ENCODE assay signal across 19 cellular contexts in the genomic region with DNA sequence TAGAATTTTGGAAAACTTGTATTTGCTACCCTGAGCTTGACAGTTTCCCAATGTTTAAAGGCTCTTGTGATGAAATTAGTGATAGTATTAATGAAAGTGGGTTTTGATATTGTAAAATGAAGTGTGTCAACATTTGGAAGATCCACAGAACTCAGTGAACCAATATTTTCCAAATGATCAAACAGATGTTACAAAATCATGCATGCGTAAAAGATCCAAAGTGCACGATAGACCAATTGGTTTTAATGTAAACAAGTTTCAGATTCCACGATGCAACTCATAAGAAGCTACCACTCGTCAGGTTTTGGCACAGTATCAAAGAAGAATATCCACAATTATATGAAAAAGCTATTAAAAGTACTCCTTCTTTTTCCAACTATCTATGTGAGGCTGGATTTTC.
"Had no signal": no experiment of that assay in that cellular context is flagged by ENCODE, and none has a peak within 500 bp of the region (broad histone marks: within the 10 kb centered on the region; RNA-seq: fewer than 3 reads in every experiment).

No MANE protein-coding gene starts in this region.

- H3K9me3 Mint-ChIP-seq: activated CD4-positive, alpha-beta memory T cell treated with anti-CD3 and anti-CD28 coated beads, Interleukin-2, amount 10 ng/mL, durations not matched to agents 7 days and 5 days; activated T-helper 2 cell treated with anti-CD3 and anti-CD28 coated beads, Interferon-gamma antibody, Interleukin-2, Interleukin-4, amounts not matched to agents 10 μg/mL and 5 μg/mL and 100 μg/mL, durations not matched to agents 14 hours and 24 hours and 36 hours; endodermal cell; neural progenitor cell; stimulated activated naive CD8-positive, alpha-beta T cell treated with anti-CD3 and anti-CD28 coated beads, Interleukin-15, Interleukin-2, amounts not matched to agents 100 ng/mL and 50 ng/mL, for 24 hours had no signal

- H3K4me3 Mint-ChIP-seq: activated CD4-positive, alpha-beta memory T cell treated with anti-CD3 and anti-CD28 coated beads, Interleukin-2, amount 10 ng/mL, durations not matched to agents 7 days and 5 days; activated CD8-positive, alpha-beta memory T cell treated with anti-CD3 and anti-CD28 coated beads, Interleukin-2, amount 10 ng/mL, durations not matched to agents 7 days and 5 days; endodermal cell; neural progenitor cell; stimulated activated naive CD8-positive, alpha-beta T cell treated with anti-CD3 and anti-CD28 coated beads, Interleukin-15, Interleukin-2, amounts not matched to agents 100 ng/mL and 50 ng/mL, for 24 hours had no signal

- H3K27ac Mint-ChIP-seq: activated CD4-positive, alpha-beta memory T cell treated with anti-CD3 and anti-CD28 coated beads, Interleukin-2, amount 10 ng/mL, durations not matched to agents 7 days and 5 days; activated CD8-positive, alpha-beta memory T cell treated with anti-CD3 and anti-CD28 coated beads, Interleukin-2, amount 10 ng/mL, durations not matched to agents 7 days and 5 days; activated T-helper 2 cell treated with anti-CD3 and anti-CD28 coated beads, Interferon-gamma antibody, Interleukin-2, Interleukin-4, amounts not matched to agents 10 μg/mL and 5 μg/mL and 100 μg/mL, durations not matched to agents 14 hours and 24 hours and 36 hours; endodermal cell; neural progenitor cell; stimulated activated naive CD8-positive, alpha-beta T cell treated with anti-CD3 and anti-CD28 coated beads, Interleukin-15, Interleukin-2, amounts not matched to agents 100 ng/mL and 50 ng/mL, for 24 hours had no signal

- ATAC-seq: activated CD8-positive, alpha-beta memory T cell treated with anti-CD3 and anti-CD28 coated beads, Interleukin-2, amount 10 ng/mL, durations not matched to agents 7 days and 5 days; body of pancreas; gastrocnemius medialis; right cardiac atrium had no signal

- DNase-seq: activated CD4-positive, alpha-beta memory T cell treated with anti-CD3 and anti-CD28 coated beads, Interleukin-2, amount 10 ng/mL, durations not matched to agents 7 days and 5 days; activated CD4-positive, alpha-beta T cell treated with anti-CD3 and anti-CD28 coated beads for 48 hours; activated CD4-positive, CD25-positive, alpha-beta regulatory T cell; activated CD8-positive, alpha-beta memory T cell treated with anti-CD3 and anti-CD28 coated beads, Interleukin-2, amount 10 ng/mL, durations not matched to agents 7 days and 5 days; activated naive CD4-positive, alpha-beta T cell treated with Interleukin-2 at 50 U/mL for 16 hours; body of pancreas; caudate nucleus; dorsolateral prefrontal cortex; endodermal cell; gastrocnemius medialis; head of caudate nucleus; left ventricle myocardium inferior; right cardiac atrium; transverse colon; uterus had no signal

- FAIRE-seq: colon had no signal

- H3K27me3 Mint-ChIP-seq: activated CD4-positive, alpha-beta memory T cell treated with anti-CD3 and anti-CD28 coated beads, Interleukin-2, amount 10 ng/mL, durations not matched to agents 7 days and 5 days; activated CD8-positive, alpha-beta memory T cell treated with anti-CD3 and anti-CD28 coated beads, Interleukin-2, amount 10 ng/mL, durations not matched to agents 7 days and 5 days; stimulated activated naive CD8-positive, alpha-beta T cell treated with anti-CD3 and anti-CD28 coated beads, Interleukin-15, Interleukin-2, amounts not matched to agents 100 ng/mL and 50 ng/mL, for 24 hours had no signal
